1 cellular context compared by ENCODE assay signal in the genomic region with DNA sequence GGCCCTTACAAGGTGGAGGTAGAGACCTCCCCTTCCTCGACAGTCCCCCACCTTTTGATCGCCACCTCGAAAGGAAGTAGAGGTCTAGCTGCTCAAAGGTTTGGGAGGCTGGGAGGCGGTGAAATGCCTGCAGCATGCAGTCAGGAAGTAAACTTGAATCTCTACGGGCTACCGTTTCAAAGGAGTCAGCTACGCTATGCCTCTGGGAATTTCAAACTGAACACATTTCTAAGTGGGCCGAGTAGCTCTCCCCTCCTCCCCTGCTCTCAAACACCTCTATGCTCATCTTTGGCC.
TF ChIP-seq lines count a peak whose summit lies in the region.

No MANE protein-coding gene starts in this region.

TF ChIP-seq in H1, 55 proteins besides CTCF, POLR2A, EP300 and RAD21:
- TF ChIP-seq KDM5A (IDR thresholded peaks at IDR 0.05; ENCODE audit: low read length) = no peak
- TF ChIP-seq CHD2 (IDR thresholded peaks at IDR 0.05; ENCODE audit: low read length) = no peak
- no peak for TF ChIP-seq CHD1 (IDR thresholded peaks at IDR 0.05; ENCODE audit: low read depth, low read length)
- TF ChIP-seq, protein P1, sequence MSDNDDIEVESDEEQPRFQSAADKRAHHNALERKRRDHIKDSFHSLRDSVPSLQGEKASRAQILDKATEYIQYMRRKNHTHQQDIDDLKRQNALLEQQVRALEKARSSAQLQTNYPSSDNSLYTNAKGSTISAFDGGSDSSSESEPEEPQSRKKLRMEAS (IDR thresholded peaks at IDR 0.05) = no peak
- no peak for TF ChIP-seq BRCA1 (IDR thresholded peaks at IDR 0.05; ENCODE audit: low read depth, low read length)
- TF ChIP-seq CTBP2 (IDR thresholded peaks at IDR 0.05; ENCODE audit: borderline replicate concordance, insufficient read depth, insufficient read length, low read length) = no peak
- TF ChIP-seq TCF12 (IDR thresholded peaks at IDR 0.05; ENCODE audit: low read depth, low read length) = no peak
- no peak for TF ChIP-seq CBX5 (IDR thresholded peaks at IDR 0.05; ENCODE audit: low read depth, low read length)
- TF ChIP-seq SIRT6 (IDR thresholded peaks at IDR 0.05; ENCODE audit: low read length) = no peak
- TF ChIP-seq SP1 (IDR thresholded peaks at IDR 0.05; ENCODE audit: low read depth, low read length) = no peak
TF ChIP-seq in H1: peak in this region for 0.
